15 cellular contexts compared by ENCODE assay signal in genomic region chr1:19414490-19414889, GRCh38.
DNase-seq lines count a peak whose midpoint lies in the region; ATAC-seq lines count a peak whose summit lies in the region.
"Had no signal": no experiment of that assay in that cellular context is flagged by ENCODE, and none has a peak within 500 bp of the region (broad histone marks: within the 10 kb centered on the region; RNA-seq: fewer than 3 reads in every experiment).

No MANE protein-coding gene starts in this region.

- no peaks in the 10 kb centered on the region for H3K27me3 ChIP-seq in CD4-positive, CD25-positive, alpha-beta regulatory T cell (ENCODE audit: control insufficient read depth, insufficient read depth, low read length)
- no peaks in the 10 kb centered on the region for H3K27me3 ChIP-seq in right cardiac atrium (ENCODE audit: control insufficient read depth, insufficient read depth)
- no peaks in the 10 kb centered on the region for H3K27me3 ChIP-seq in rectal smooth muscle tissue (ENCODE audit: control insufficient read depth, insufficient read depth, low read length)
- H3K27me3 ChIP-seq: brain microvascular endothelial cell, MG63 had no signal

- no peaks in the 10 kb centered on the region for H3K9me3 ChIP-seq in CD4-positive, CD25-positive, alpha-beta regulatory T cell (ENCODE audit: control insufficient read depth in 2 of 2, low read length in 2 of 2)
- H3K9me3 ChIP-seq in right cardiac atrium (ENCODE audit: control insufficient read depth, low read length), result no peaks in the 10 kb centered on the region
- H3K9me3 ChIP-seq: HAP-1, MG63, SK-N-SH had no signal

- H3K27me3 Mint-ChIP-seq in CD4-positive, CD25-positive, alpha-beta regulatory T cell, result no peaks in the 10 kb centered on the region

- no peak overlapping the region for H3K9ac ChIP-seq in rectal smooth muscle tissue (ENCODE audit: low read length)
- H3K9ac ChIP-seq: SK-N-SH had no signal

- H3K27ac ChIP-seq in CD4-positive, CD25-positive, alpha-beta regulatory T cell (ENCODE audit: insufficient read depth, low read length, poor library complexity, severe bottlenecking), result no peak overlapping the region
- peak overlapping the region; percentile 55 for H3K27ac ChIP-seq in angular gyrus (ENCODE audit: low read depth, low read length)
- peak overlapping the region; percentile 25 for H3K27ac ChIP-seq in right cardiac atrium (ENCODE audit: low read length)
- H3K27ac ChIP-seq in rectal smooth muscle tissue (ENCODE audit: low read depth, low read length), result peak overlapping the region; percentile 79
- H3K27ac ChIP-seq: brain microvascular endothelial cell had no signal

- no peaks in the 10 kb centered on the region for H3K9me3 Mint-ChIP-seq in CD4-positive, CD25-positive, alpha-beta regulatory T cell
- H3K9me3 Mint-ChIP-seq: mesothelial cell of epicardium had no signal

- peaks cover 20% of the 10 kb centered on the region for H3K4me1 ChIP-seq in CD4-positive, CD25-positive, alpha-beta regulatory T cell (ENCODE audit: control insufficient read depth, insufficient read depth, low read length, poor library complexity, severe bottlenecking)
- H3K4me1 ChIP-seq in right cardiac atrium (ENCODE audit: control insufficient read depth, insufficient read depth, low read length), result peaks cover 16% of the 10 kb centered on the region
- H3K4me1 ChIP-seq in rectal smooth muscle tissue (ENCODE audit: control insufficient read depth, insufficient read depth, low read length), result peaks cover 71% of the 10 kb centered on the region
- H3K4me1 ChIP-seq: HAP-1 had no signal

- H3K4me1 Mint-ChIP-seq in CD4-positive, CD25-positive, alpha-beta regulatory T cell, result peaks cover 27 to 86% (median 45%) of the 10 kb centered on the region in 4 donors

- DNase-seq in CD4-positive, CD25-positive, alpha-beta regulatory T cell, result no peak
- DNase-seq in right cardiac atrium (no peak), foreskin melanocyte (no peak), NCI-H1694 (lab: John Stamatoyannopoulos, UW) (no peak), 8988T (no peak)
- DNase-seq: brain microvascular endothelial cell; MG63; NCI-H526; SK-N-SH; stimulated activated naive CD4-positive, alpha-beta T cell had no signal

- intact Hi-C loops in right cardiac atrium (cut with DNase I), result no loop called here

- peaks cover 34% of the 10 kb centered on the region for H3K36me3 Mint-ChIP-seq in CD4-positive, CD25-positive, alpha-beta regulatory T cell

- peak overlapping the region; percentile 69 to 79 (median 70) for H3K27ac Mint-ChIP-seq in CD4-positive, CD25-positive, alpha-beta regulatory T cell
- H3K27ac Mint-ChIP-seq: mesothelial cell of epicardium had no signal

- H3K4me3 Mint-ChIP-seq in CD4-positive, CD25-positive, alpha-beta regulatory T cell, result no peak overlapping the region
- H3K4me3 Mint-ChIP-seq: mesothelial cell of epicardium had no signal

- 12% methylated on average over 2 of the region's 2 CpGs for WGBS in right cardiac atrium

- peaks cover 80% of the 10 kb centered on the region for H3K36me3 ChIP-seq in CD4-positive, CD25-positive, alpha-beta regulatory T cell (ENCODE audit: control insufficient read depth, insufficient read depth, low read length)
- H3K36me3 ChIP-seq in rectal smooth muscle tissue (ENCODE audit: control insufficient read depth, insufficient read depth, low read length), result peaks cover 12% of the 10 kb centered on the region

- H3K4me3 ChIP-seq in CD4-positive, CD25-positive, alpha-beta regulatory T cell (ENCODE audit: low read depth, low read length), result no peak overlapping the region
- H3K4me3 ChIP-seq in right cardiac atrium (ENCODE audit: low read length), result no peak overlapping the region
- H3K4me3 ChIP-seq in rectal smooth muscle tissue (ENCODE audit: low read length), result no peak overlapping the region
- H3K4me3 ChIP-seq: HAP-1, MG63 had no signal

- ATAC-seq in CD4-positive, CD25-positive, alpha-beta regulatory T cell (ENCODE audit: low read depth in 2 of 2), result no peak
- ATAC-seq in right cardiac atrium (peak; percentile 46 to 74), HG02981 (IDR thresholded peaks at IDR 0.05; ENCODE audit: unreplicated experiment) (no peak)

Comparison
In these comparisons a context has a peak if more than half of its experiments do, and no peak if none do; other contexts are left out.
1. ATAC-seq: peak in right cardiac atrium (2 of 2); none in CD4-positive, CD25-positive, alpha-beta regulatory T cell (0 of 2) and HG02981 (single experiment).